Comparison of ENCODE assay signal across 8 cellular contexts in genomic region chr20:38433304-38433972, GRCh38. TPM values are rescaled to one million over a fixed set of nuclear protein-coding genes. Genes with fewer than 3 reads are reported as not detected.
DNase-seq lines count a peak whose midpoint lies in the region; ATAC-seq and TF ChIP-seq lines count a peak whose summit lies in the region.

No MANE protein-coding gene starts in this region.

- H3K4me1 Mint-ChIP-seq in activated T-cell treated with anti-CD3 and anti-CD28 coated beads, Interleukin-2, amount 50 U/mL, for 4 hours (ENCODE audit: low read depth): peaks cover 37% of the 10 kb centered on the region
- H3K4me1 Mint-ChIP-seq in activated CD4-positive, alpha-beta memory T cell treated with anti-CD3 and anti-CD28 coated beads for 36 hours (ENCODE audit: low read depth): peaks cover 48% of the 10 kb centered on the region
- H3K4me1 Mint-ChIP-seq in stimulated activated naive CD8-positive, alpha-beta T cell treated with anti-CD3 and anti-CD28 coated beads, Interleukin-15, amount 100 ng/mL, for 72 hours: peaks cover 60% of the 10 kb centered on the region

- no peaks in the 10 kb centered on the region for H3K36me3 ChIP-seq in hepatocyte (replicated peaks; ENCODE audit: insufficient read depth, low read depth)

- H3K4me2 ChIP-seq in hepatocyte: peak overlapping the region; percentile 79

- H3K4me1 ChIP-seq in hepatocyte (ENCODE audit: insufficient read depth): peaks cover 8% of the 10 kb centered on the region

- no peak for DNase-seq in activated T-cell treated with anti-CD3 and anti-CD28 coated beads, Interleukin-2, amount 50 U/mL, for 4 hours
- DNase-seq in activated T-cell treated with anti-CD3 and anti-CD28 coated beads, Interleukin-2, amount 50 U/mL, for 1 hour: no peak
- DNase-seq in activated CD4-positive, alpha-beta memory T cell treated with anti-CD3 and anti-CD28 coated beads for 36 hours: no peak
- no peak for DNase-seq in hepatocyte (ENCODE audit: low spot score)
- DNase-seq in stimulated activated naive CD8-positive, alpha-beta T cell treated with anti-CD3 and anti-CD28 coated beads, Interleukin-15, amount 100 ng/mL, for 72 hours: no peak
- no peak for DNase-seq in DMS53 treated with DMSO at 0.1 percent for 48 hours (lab: John Stamatoyannopoulos, UW; ENCODE audit: unreplicated experiment)
- DNase-seq in NCI-H446 treated with DMSO at 0.1 percent for 48 hours (lab: John Stamatoyannopoulos, UW): no peak

- peak overlapping the region; percentile 72 for H3K4me3 ChIP-seq in hepatocyte

- 86% methylated on average over 9 of the region's 9 CpGs for WGBS in hepatocyte (ENCODE audit: low lambda C conversion rate, missing lambda C conversion rate)

- TF ChIP-seq CTCF in hepatocyte (IDR thresholded peaks at IDR 0.05; ENCODE audit: poor library complexity): no peak

- H2AFZ ChIP-seq in hepatocyte: no peak overlapping the region

- no peaks in the 10 kb centered on the region for H3K9me3 Mint-ChIP-seq in activated T-cell treated with anti-CD3 and anti-CD28 coated beads, Interleukin-2, amount 50 U/mL, for 4 hours
- H3K9me3 Mint-ChIP-seq in activated CD4-positive, alpha-beta memory T cell treated with anti-CD3 and anti-CD28 coated beads for 36 hours: no peaks in the 10 kb centered on the region
- no peaks in the 10 kb centered on the region for H3K9me3 Mint-ChIP-seq in stimulated activated naive CD8-positive, alpha-beta T cell treated with anti-CD3 and anti-CD28 coated beads, Interleukin-15, amount 100 ng/mL, for 72 hours

- intact Hi-C loops in activated CD4-positive, alpha-beta memory T cell treated with anti-CD3 and anti-CD28 coated beads for 36 hours (cut with micrococcal nuclease): no loop called here

- peaks cover 55% of the 10 kb centered on the region for H3K79me2 ChIP-seq in hepatocyte

- peaks cover 36% of the 10 kb centered on the region for H4K20me1 ChIP-seq in hepatocyte (ENCODE audit: insufficient read depth, poor library complexity, severe bottlenecking)

- H3K9me3 ChIP-seq in hepatocyte (ENCODE audit: low read depth): no peaks in the 10 kb centered on the region

- peaks cover 49% of the 10 kb centered on the region for H3K36me3 Mint-ChIP-seq in activated T-cell treated with anti-CD3 and anti-CD28 coated beads, Interleukin-2, amount 50 U/mL, for 4 hours (ENCODE audit: insufficient read depth)
- H3K36me3 Mint-ChIP-seq in activated CD4-positive, alpha-beta memory T cell treated with anti-CD3 and anti-CD28 coated beads for 36 hours: peaks cover 58% of the 10 kb centered on the region

- no peaks in the 10 kb centered on the region for H3K27me3 ChIP-seq in hepatocyte

- peak overlapping the region; percentile 97 for H3K27ac Mint-ChIP-seq in activated CD4-positive, alpha-beta memory T cell treated with anti-CD3 and anti-CD28 coated beads for 36 hours
- H3K27ac Mint-ChIP-seq in stimulated activated naive CD8-positive, alpha-beta T cell treated with anti-CD3 and anti-CD28 coated beads, Interleukin-15, amount 100 ng/mL, for 72 hours: peak overlapping the region; percentile 99

- H3K9me2 ChIP-seq in hepatocyte (replicated peaks; ENCODE audit: insufficient read depth): no peaks in the 10 kb centered on the region

- H3K4me3 Mint-ChIP-seq in activated T-cell treated with anti-CD3 and anti-CD28 coated beads, Interleukin-2, amount 50 U/mL, for 4 hours: peak overlapping the region; percentile 96
- peak overlapping the region; percentile 97 for H3K4me3 Mint-ChIP-seq in activated CD4-positive, alpha-beta memory T cell treated with anti-CD3 and anti-CD28 coated beads for 36 hours
- peak overlapping the region; percentile 93 to 98 for H3K4me3 Mint-ChIP-seq in stimulated activated naive CD8-positive, alpha-beta T cell treated with anti-CD3 and anti-CD28 coated beads, Interleukin-15, amount 100 ng/mL, for 72 hours

- no peaks in the 10 kb centered on the region for H3K27me3 Mint-ChIP-seq in activated T-cell treated with anti-CD3 and anti-CD28 coated beads, Interleukin-2, amount 50 U/mL, for 4 hours (ENCODE audit: low read depth)
- H3K27me3 Mint-ChIP-seq in activated CD4-positive, alpha-beta memory T cell treated with anti-CD3 and anti-CD28 coated beads for 36 hours: peaks cover under 1% of the 10 kb centered on the region
- H3K27me3 Mint-ChIP-seq in stimulated activated naive CD8-positive, alpha-beta T cell treated with anti-CD3 and anti-CD28 coated beads, Interleukin-15, amount 100 ng/mL, for 72 hours: no peaks in the 10 kb centered on the region

- CTCF ChIA-PET in activated CD4-positive, alpha-beta memory T cell treated with anti-CD3 and anti-CD28 coated beads for 36 hours (lab: Charles Lee): interaction anchor here (1.1 to 5.6 kb wide), 5 partner anchors 8 to 58 kb away, joined by 3 to 141 read pairs (median 16); partner anchors contain the start of gene RALGAPB

- POLR2A ChIA-PET in activated CD4-positive, alpha-beta memory T cell treated with anti-CD3 and anti-CD28 coated beads for 36 hours (lab: Charles Lee): interaction anchor here (1.5 to 4.1 kb wide), 5 partner anchors 8 to 400 kb away, joined by 4 to 100 read pairs (median 13); partner anchors contain the start of genes RALGAPB, RPRD1B and TTI1

- no peak for ATAC-seq in activated T-cell treated with anti-CD3 and anti-CD28 coated beads, Interleukin-2, amount 50 U/mL, for 4 hours
- ATAC-seq in stimulated activated naive CD8-positive, alpha-beta T cell treated with anti-CD3 and anti-CD28 coated beads, Interleukin-15, amount 100 ng/mL, for 72 hours: no peak
- no peak for ATAC-seq in GM21367 (IDR thresholded peaks at IDR 0.05; ENCODE audit: unreplicated experiment)

- H3K27ac ChIP-seq in hepatocyte: no peak overlapping the region

RNA-seq across cellular contexts. Expression of gene SNHG17, which starts 1.7 kb away (rescaled TPM):
- 100 to 1,000 TPM; 138 to 310 (median 239) TPM for total RNA-seq in activated T-cell treated with anti-CD3 and anti-CD28 coated beads, Interleukin-2, amount 50 U/mL, for 4 hours
- 10 to 100 TPM; 55.4 to 55.6 TPM for total RNA-seq in activated CD4-positive, alpha-beta memory T cell treated with anti-CD3 and anti-CD28 coated beads for 36 hours
- total RNA-seq in hepatocyte: 7.5 and 8.5 TPM in 2 replicates
- 20.1 and 24.3 TPM in 2 replicates for polyA plus RNA-seq in hepatocyte

RNA-seq across cellular contexts. Expression of gene RALGAPB, which starts 39.2 kb away (rescaled TPM):
- total RNA-seq in activated T-cell treated with anti-CD3 and anti-CD28 coated beads, Interleukin-2, amount 50 U/mL, for 4 hours: 10 to 100 TPM; 23.7 to 25.5 (median 24.8) TPM
- total RNA-seq in activated CD4-positive, alpha-beta memory T cell treated with anti-CD3 and anti-CD28 coated beads for 36 hours: 10 to 100 TPM; 25.7 to 25.8 TPM
- total RNA-seq in hepatocyte: 25.2 and 31.8 TPM in 2 replicates
- polyA plus RNA-seq in hepatocyte: 7.5 and 7.7 TPM in 2 replicates
